Comparison of ENCODE assay signal across 10 cellular contexts in the genomic region with DNA sequence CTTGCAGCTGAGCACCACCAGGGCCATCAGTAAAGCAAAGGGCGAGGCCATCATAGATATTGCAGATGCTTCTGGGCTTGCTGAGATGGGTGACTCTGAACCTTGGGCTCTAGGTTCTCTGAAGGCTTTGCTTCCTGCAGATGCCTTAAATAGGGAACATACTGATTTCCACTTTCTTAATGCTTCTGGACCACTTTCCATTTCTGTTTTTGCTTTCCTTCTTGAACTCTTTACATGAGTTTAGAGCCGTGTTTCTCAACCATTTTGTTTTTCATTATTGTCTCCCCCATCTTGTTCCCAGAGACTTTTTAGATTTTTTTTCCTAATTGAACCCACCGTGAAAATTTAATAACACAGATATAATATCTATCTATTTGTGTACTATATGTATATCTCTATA. TPM values are rescaled to one million over a fixed set of nuclear protein-coding genes. Genes with fewer than 3 reads are reported as not detected.
"Had no signal": no experiment of that assay in that cellular context is flagged by ENCODE, and none has a peak within 500 bp of the region (broad histone marks: within the 10 kb centered on the region; RNA-seq: fewer than 3 reads in every experiment).

TSS of gene IFNA13 (minus strand) at position 101 of the 400 bp plus-strand sequence. CDS start at position 54, 47 bp downstream.

- FAIRE-seq: H54 had no signal

- DNase-seq: GM23248, GOT3, H7, H9, HCEC 1CT, HFFc6 had no signal

- ATAC-seq: GM23338, HCT116 had no signal

RNA-seq across cellular contexts. Expression of gene IFNA13, which starts in this region (rescaled TPM):
- polyA plus RNA-seq: GM23248, GM23338, H1 had no signal
